ENCODE assay signal across 8 cellular contexts in genomic region chr2:96951125-96951654, GRCh38. TPM values are rescaled to one million over a fixed set of nuclear protein-coding genes. Genes with fewer than 3 reads are reported as not detected.
DNase-seq lines count a peak whose midpoint lies in the region; ATAC-seq and TF ChIP-seq lines count a peak whose summit lies in the region.

No MANE protein-coding gene starts in this region.

- H3K4me1 Mint-ChIP-seq in T-cell = peaks cover 21 to 26% (median 25%) of the 10 kb centered on the region in 3 donors

- intact Hi-C loops in left ventricle myocardium inferior (cut with micrococcal nuclease) = loop anchor here (5.0 kb wide), 1 partner anchor 94 kb away; the partner anchor contains the start of gene ANKRD39

- no peaks in the 10 kb centered on the region for H3K9me3 ChIP-seq in adipocyte (ENCODE audit: control insufficient read depth, low read length)
- H3K9me3 ChIP-seq in left ventricle myocardium inferior (replicated peaks) = no peaks in the 10 kb centered on the region

- peak; percentile 94 for TF ChIP-seq CTCF in left ventricle myocardium inferior (IDR thresholded peaks at IDR 0.05; ENCODE audit: borderline replicate concordance)

- DNase-seq in A172 (ENCODE audit: low spot score) = peak; percentile 49
- peak; percentile 70 for DNase-seq in NCI-H1105 treated with DMSO at 0.1 percent for 48 hours (lab: John Stamatoyannopoulos, UW)
- peak; percentile 52 to 85 (median 73) for DNase-seq in T-cell
- DNase-seq in adipocyte (ENCODE audit: low read depth) = peak; percentile 75
- peak; percentile 68 for DNase-seq in left ventricle myocardium inferior

- POLR2A ChIA-PET in T-cell (lab: Charles Lee) = no interaction called here

- no peak overlapping the region for H3K4me3 Mint-ChIP-seq in T-cell

- H3K36me3 ChIP-seq in adipocyte (ENCODE audit: control insufficient read depth, insufficient read depth, low read length, severe bottlenecking) = no peaks in the 10 kb centered on the region
- H3K36me3 ChIP-seq in left ventricle myocardium inferior = no peaks in the 10 kb centered on the region
- no peaks in the 10 kb centered on the region for H3K36me3 ChIP-seq in rectal smooth muscle tissue (ENCODE audit: control insufficient read depth, insufficient read depth, low read length)

- CTCF ChIA-PET in T-cell (lab: Charles Lee) = interaction anchor here (0.6 to 5.7 kb wide), 11 partner anchors 8 to 108 kb away, joined by 3 to 49 read pairs (median 5); partner anchors contain the start of gene ANKRD39 (in 2 of the 2)

- no peak overlapping the region for H3K9ac ChIP-seq in adipocyte (ENCODE audit: low read length)
- H3K9ac ChIP-seq in rectal smooth muscle tissue (ENCODE audit: low read length) = no peak overlapping the region

- H3K27me3 ChIP-seq in adipocyte (replicated peaks; ENCODE audit: control insufficient read depth, insufficient read depth, low read length) (peaks cover 46% of the 10 kb centered on the region), left ventricle myocardium inferior (ENCODE audit: low read depth) (no peaks in the 10 kb centered on the region), rectal smooth muscle tissue (ENCODE audit: control insufficient read depth, insufficient read depth, low read length) (no peaks in the 10 kb centered on the region)

- H3K4me1 ChIP-seq in adipocyte (ENCODE audit: control insufficient read depth, insufficient read depth, low read length) = peaks cover 24% of the 10 kb centered on the region
- peaks cover 46% of the 10 kb centered on the region for H3K4me1 ChIP-seq in left ventricle myocardium inferior
- peaks cover 45% of the 10 kb centered on the region for H3K4me1 ChIP-seq in rectal smooth muscle tissue (ENCODE audit: control insufficient read depth, insufficient read depth, low read length)

- no peak overlapping the region for H3K27ac ChIP-seq in left ventricle myocardium inferior (replicated peaks)
- peak overlapping the region; percentile 57 for H3K27ac ChIP-seq in rectal smooth muscle tissue (ENCODE audit: low read depth, low read length)

- no peaks in the 10 kb centered on the region for H3K9me3 Mint-ChIP-seq in T-cell

- ATAC-seq in GM18861 (IDR thresholded peaks at IDR 0.05; ENCODE audit: unreplicated experiment) (peak; percentile 55), T-cell (replicated peaks in 1 of 4) (peak; percentile 95 to 97 (median 97)), GM21381 (IDR thresholded peaks at IDR 0.05; ENCODE audit: unreplicated experiment) (no peak)

- no peak overlapping the region for H3K4me3 ChIP-seq in adipocyte (ENCODE audit: low read length)
- no peak overlapping the region for H3K4me3 ChIP-seq in left ventricle myocardium inferior
- H3K4me3 ChIP-seq in rectal smooth muscle tissue (ENCODE audit: low read length) = no peak overlapping the region

- no peaks in the 10 kb centered on the region for H3K27me3 Mint-ChIP-seq in T-cell

- H3K36me3 Mint-ChIP-seq in T-cell = no peaks in the 10 kb centered on the region

- no peak overlapping the region for H3K27ac Mint-ChIP-seq in T-cell

RNA-seq across cellular contexts. Expression of gene FAM178B, which starts 35.2 kb away (rescaled TPM):
- 0.05 TPM in 1 of 2 replicates, not detected in the other for total RNA-seq in A172 (2014; rRNA removed; shearing (Covaris generic))
- 1 to 10 TPM in 4 of 5 donors, under 1 TPM in 1; 0.86 to 1.7 (median 1.2) TPM for total RNA-seq in T-cell
- 0.82 TPM for total RNA-seq in left ventricle myocardium inferior
